Comparison of ENCODE assay signal across 2 cellular contexts in the genomic region with DNA sequence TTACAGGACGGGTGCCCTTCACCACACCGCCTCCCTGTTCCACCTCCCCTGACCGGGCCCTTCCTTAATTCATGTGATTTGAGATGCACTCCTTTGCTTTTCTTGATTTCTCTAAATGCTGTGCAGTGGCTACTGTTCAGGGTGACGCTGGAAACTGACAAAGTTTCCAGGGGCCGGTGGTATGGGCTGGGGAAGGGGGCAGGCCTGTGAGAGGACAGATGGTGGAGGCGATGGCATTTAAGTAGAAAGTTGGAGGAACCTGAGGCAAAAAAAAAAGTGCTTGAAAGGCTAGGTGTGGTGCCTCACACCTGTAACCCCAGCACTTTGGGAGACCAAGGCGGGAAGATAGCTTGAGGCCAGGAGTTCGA.
TF ChIP-seq lines count a peak whose summit lies in the region.

No MANE protein-coding gene starts in this region.

TF ChIP-seq in IMR-90, 13 proteins besides CTCF, POLR2A, EP300 and RAD21:
- TF ChIP-seq MXI1 (IDR thresholded peaks at IDR 0.05; ENCODE audit: borderline replicate concordance, low read depth, low read length) (no peak), RCOR1 (IDR thresholded peaks at IDR 0.05; ENCODE audit: insufficient replicate concordance, low read length) (no peak), MAZ (IDR thresholded peaks at IDR 0.05; ENCODE audit: borderline replicate concordance, low read depth, low read length) (no peak), NFE2L2 (IDR thresholded peaks at IDR 0.05; ENCODE audit: low read depth, low read length) (no peak), SMC3 (IDR thresholded peaks at IDR 0.05; ENCODE audit: low read depth, low read length) (no peak), CHD1 (IDR thresholded peaks at IDR 0.05; ENCODE audit: low read depth, low read length) (no peak), CEBPB (IDR thresholded peaks at IDR 0.05; ENCODE audit: low read depth, low read length) (no peak), RFX5 (IDR thresholded peaks at IDR 0.05; ENCODE audit: low read depth, low read length) (no peak), FOS (IDR thresholded peaks at IDR 0.05; ENCODE audit: low read depth, low read length) (no peak), BHLHE40 (IDR thresholded peaks at IDR 0.05; ENCODE audit: low read depth, low read length) (no peak), MAFK (IDR thresholded peaks at IDR 0.05; ENCODE audit: low read depth, low read length) (no peak)
- TF ChIP-seq, protein P1, sequence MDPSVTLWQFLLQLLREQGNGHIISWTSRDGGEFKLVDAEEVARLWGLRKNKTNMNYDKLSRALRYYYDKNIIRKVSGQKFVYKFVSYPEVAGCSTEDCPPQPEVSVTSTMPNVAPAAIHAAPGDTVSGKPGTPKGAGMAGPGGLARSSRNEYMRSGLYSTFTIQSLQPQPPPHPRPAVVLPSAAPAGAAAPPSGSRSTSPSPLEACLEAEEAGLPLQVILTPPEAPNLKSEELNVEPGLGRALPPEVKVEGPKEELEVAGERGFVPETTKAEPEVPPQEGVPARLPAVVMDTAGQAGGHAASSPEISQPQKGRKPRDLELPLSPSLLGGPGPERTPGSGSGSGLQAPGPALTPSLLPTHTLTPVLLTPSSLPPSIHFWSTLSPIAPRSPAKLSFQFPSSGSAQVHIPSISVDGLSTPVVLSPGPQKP (IDR thresholded peaks at IDR 0.05; ENCODE audit: borderline replicate concordance, low read depth, low read length), result no peak
- TF ChIP-seq, protein P2, sequence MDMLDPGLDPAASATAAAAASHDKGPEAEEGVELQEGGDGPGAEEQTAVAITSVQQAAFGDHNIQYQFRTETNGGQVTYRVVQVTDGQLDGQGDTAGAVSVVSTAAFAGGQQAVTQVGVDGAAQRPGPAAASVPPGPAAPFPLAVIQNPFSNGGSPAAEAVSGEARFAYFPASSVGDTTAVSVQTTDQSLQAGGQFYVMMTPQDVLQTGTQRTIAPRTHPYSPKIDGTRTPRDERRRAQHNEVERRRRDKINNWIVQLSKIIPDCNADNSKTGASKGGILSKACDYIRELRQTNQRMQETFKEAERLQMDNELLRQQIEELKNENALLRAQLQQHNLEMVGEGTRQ (IDR thresholded peaks at IDR 0.05; ENCODE audit: low read depth, low read length), result no peak
TF ChIP-seq in IMR-90: peak in this region for 0.

TF ChIP-seq in endothelial cell of umbilical vein, 7 proteins besides CTCF, POLR2A, EP300 and RAD21:
- TF ChIP-seq EZH2 (IDR thresholded peaks at IDR 0.05; ENCODE audit: borderline replicate concordance, low read depth, low read length, severe bottlenecking) (no peak), JUN (IDR thresholded peaks at IDR 0.05; ENCODE audit: borderline replicate concordance, insufficient read depth, insufficient read length, low read depth) (no peak), MYC (IDR thresholded peaks at IDR 0.05; ENCODE audit: low read depth, low read length) (no peak), GATA2 (IDR thresholded peaks at IDR 0.05; ENCODE audit: insufficient read depth, insufficient read length, low read depth, low read length) (no peak), FOS (IDR thresholded peaks at IDR 0.05; ENCODE audit: borderline replicate concordance, insufficient read depth, low read length) (no peak), POLR2AphosphoS5 (IDR thresholded peaks at IDR 0.05; ENCODE audit: insufficient read depth, low read depth, low read length) (no peak)
- TF ChIP-seq, protein P3, sequence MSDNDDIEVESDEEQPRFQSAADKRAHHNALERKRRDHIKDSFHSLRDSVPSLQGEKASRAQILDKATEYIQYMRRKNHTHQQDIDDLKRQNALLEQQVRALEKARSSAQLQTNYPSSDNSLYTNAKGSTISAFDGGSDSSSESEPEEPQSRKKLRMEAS (IDR thresholded peaks at IDR 0.05; ENCODE audit: insufficient read depth, insufficient read length), result no peak
